8 cellular contexts compared by ENCODE assay signal in genomic region chr14:103121846-103122577, GRCh38. TPM values are rescaled to one million over a fixed set of nuclear protein-coding genes. Genes with fewer than 3 reads are reported as not detected.
A peak's percentile ranks its signal among the peaks of the same experiment; 100 is the strongest.
DNase-seq lines count a peak whose midpoint lies in the region; ATAC-seq and TF ChIP-seq lines count a peak whose summit lies in the region.

No MANE protein-coding gene starts in this region.

- peaks cover 15 to 26% of the 10 kb centered on the region in 2 donors for H3K36me3 Mint-ChIP-seq in CD14-positive monocyte

- H3K4me1 ChIP-seq in neutrophil (ENCODE audit: control insufficient read depth in 1 of 2, insufficient read depth in 1 of 2, low read depth in 1 of 2, low read length in 1 of 2), result peaks cover 73 to 80% of the 10 kb centered on the region in 2 experiments

- H3K27me3 ChIP-seq in neutrophil, result no peaks in the 10 kb centered on the region

- peak overlapping the region; percentile 96 to 99 (median 98) for H3K27ac Mint-ChIP-seq in CD14-positive monocyte

- peaks cover 64% of the 10 kb centered on the region for H3K4me1 Mint-ChIP-seq in CD14-positive monocyte

- peak overlapping the region; percentile 87 to 94 for H3K4me3 Mint-ChIP-seq in CD14-positive monocyte

- intact Hi-C loops in CD14-positive monocyte (cut with micrococcal nuclease), result loop anchor here in 1 of 2 donors (2.0 kb wide), 1 partner anchor 17 kb away; no protein-coding TSS in a partner anchor

- DNase-seq in CD14-positive monocyte (ENCODE audit: low spot score) (peak; percentile 77), Kasumi-1 (lab: John Stamatoyannopoulos, UW) (peak; percentile 50), RPMI8226 (peak; percentile 54), fibroblast of mammary gland (ENCODE audit: low read depth) (peak; percentile 90)

- peak overlapping the region; percentile 97 for H3K27ac ChIP-seq in neutrophil

- peaks cover 0 to 2% (median 0%) of the 10 kb centered on the region in 3 donors for H3K27me3 Mint-ChIP-seq in CD14-positive monocyte (ENCODE audit: low read depth in 3 of 3)

- H3K9me3 Mint-ChIP-seq in CD14-positive monocyte, result peaks cover 0 to 2% (median 0%) of the 10 kb centered on the region in 7 donors

- H3K4me3 ChIP-seq in fibroblast of mammary gland (ENCODE audit: control insufficient read depth, low read depth, low read length) (peak overlapping the region; percentile 4), neutrophil (ENCODE audit: low read depth in 1 of 2, low read length in 1 of 2) (peak overlapping the region; percentile 97 to 98)

- ATAC-seq in HG02973 (IDR thresholded peaks at IDR 0.05; ENCODE audit: unreplicated experiment), result no peak
- ATAC-seq in GM19395 (IDR thresholded peaks at IDR 0.05; ENCODE audit: unreplicated experiment), result no peak
- no peak for ATAC-seq in HG02840 (IDR thresholded peaks at IDR 0.05; ENCODE audit: low FRiP score, unreplicated experiment)

- peaks cover 29% of the 10 kb centered on the region for H3K36me3 ChIP-seq in neutrophil

- no peaks in the 10 kb centered on the region for H3K9me3 ChIP-seq in neutrophil

- TF ChIP-seq CTCF in CD14-positive monocyte (IDR thresholded peaks at IDR 0.05) (no peak), fibroblast of mammary gland (conservative IDR thresholded peaks at IDR 0.05; ENCODE audit: control insufficient read depth, insufficient read depth, low read depth, low read length) (no peak), neutrophil (IDR thresholded peaks at IDR 0.05) (no peak)

RNA-seq across cellular contexts. Expression of gene TNFAIP2, which starts 1.2 kb away (rescaled TPM):
- 10 to 100 TPM; 41.5 to 50.8 TPM for polyA plus RNA-seq in CD14-positive monocyte

RNA-seq across cellular contexts. Expression of gene EXOC3L4, which starts 27.5 kb away (rescaled TPM):
- polyA plus RNA-seq in CD14-positive monocyte, result not detected

RNA-seq across cellular contexts. Expression of gene LBHD2, which starts 38.0 kb away (rescaled TPM):
- not detected for polyA plus RNA-seq in CD14-positive monocyte
